Comparison of ENCODE assay signal across 19 cellular contexts in genomic region chr9:21502586-21502985, GRCh38. TPM values are rescaled to one million over a fixed set of nuclear protein-coding genes. Genes with fewer than 3 reads are reported as not detected.
A peak's percentile ranks its signal among the peaks of the same experiment; 100 is the strongest.
DNase-seq lines count a peak whose midpoint lies in the region; ATAC-seq, FAIRE-seq and TF ChIP-seq lines count a peak whose summit lies in the region.
"Had no signal": no experiment of that assay in that cellular context is flagged by ENCODE, and none has a peak within 500 bp of the region (broad histone marks: within the 10 kb centered on the region; RNA-seq: fewer than 3 reads in every experiment).

No MANE protein-coding gene starts in this region.

- H3K79me2 ChIP-seq in ACC112 (ENCODE audit: control insufficient read depth, insufficient read depth, low read length, unreplicated experiment) (peaks cover 78% of the 10 kb centered on the region), astrocyte (ENCODE audit: insufficient read depth, low read length) (peaks cover 70% of the 10 kb centered on the region)

- H3K36me3 Mint-ChIP-seq in HFFc6 (ENCODE audit: low read depth) = peaks cover 10% of the 10 kb centered on the region; the same call in 1 of the 2 replicates
- H3K36me3 Mint-ChIP-seq in astrocyte (ENCODE audit: low read depth, unreplicated experiment) = no peaks in the 10 kb centered on the region
- no peaks in the 10 kb centered on the region for H3K36me3 Mint-ChIP-seq in endothelial cell (ENCODE audit: low read depth, unreplicated experiment)

- H2AFZ ChIP-seq in ACC112 (ENCODE audit: low read length, unreplicated experiment) (no peak overlapping the region), astrocyte (ENCODE audit: low read depth, low read length) (no peak overlapping the region)

- H4K20me1 ChIP-seq in astrocyte (ENCODE audit: insufficient read depth, low read length) = peaks cover 35% of the 10 kb centered on the region

- no peaks in the 10 kb centered on the region for H3K9me3 Mint-ChIP-seq in HFFc6
- H3K9me3 Mint-ChIP-seq in astrocyte (ENCODE audit: unreplicated experiment) = no peaks in the 10 kb centered on the region
- no peaks in the 10 kb centered on the region for H3K9me3 Mint-ChIP-seq in endothelial cell (ENCODE audit: unreplicated experiment)
- H3K9me3 Mint-ChIP-seq: CD4-positive, alpha-beta T cell had no signal

- H3K36me3 ChIP-seq in ACC112 (ENCODE audit: insufficient read depth, low read length) (no peaks in the 10 kb centered on the region), astrocyte (ENCODE audit: insufficient read depth, low read length) (no peaks in the 10 kb centered on the region)
- H3K36me3 ChIP-seq: BE2C, HAP-1 had no signal

- H3K4me2 ChIP-seq in astrocyte (ENCODE audit: low read length) = no peak overlapping the region

- no peak overlapping the region for H3K4me3 ChIP-seq in ACC112 (ENCODE audit: low read depth, low read length)
- no peak overlapping the region for H3K4me3 ChIP-seq in astrocyte (ENCODE audit: insufficient read depth, low read depth, low read length)
- H3K4me3 ChIP-seq: HAP-1 had no signal

- H3K9me3 ChIP-seq in astrocyte (ENCODE audit: insufficient read depth, low read depth, low read length) = no peaks in the 10 kb centered on the region
- H3K9me3 ChIP-seq: BE2C, Caco-2, HAP-1 had no signal

- DNase-seq in HFFc6 (no peak), astrocyte (ENCODE audit: low read depth) (no peak), endothelial cell (ENCODE audit: low spot score) (no peak), NCI-H345 treated with DMSO at 0.1 percent for 48 hours (lab: John Stamatoyannopoulos, UW; ENCODE audit: unreplicated experiment) (no peak)
- no peak for DNase-seq in NK-92 treated with Interleukin-12 subunit alpha and Interleukin-12 subunit beta, amount 100 ng/mL, for 24 hours (lab: John Stamatoyannopoulos, UW)
- DNase-seq: 8988T; ACHN; BE2C; Caco-2; CD4-positive, alpha-beta T cell; GDM1 had no signal

- H3K27ac ChIP-seq in ACC112 (ENCODE audit: low read depth, low read length) = peak overlapping the region; percentile 7; the same call in 1 of the 2 replicates
- no peak overlapping the region for H3K27ac ChIP-seq in astrocyte (ENCODE audit: low read depth, low read length)
- H3K27ac ChIP-seq: C4-2B had no signal

- H3K4me1 Mint-ChIP-seq in HFFc6 (ENCODE audit: low read depth) (peaks cover 41% of the 10 kb centered on the region; the same call in 1 of the 2 replicates), astrocyte (ENCODE audit: low read depth, unreplicated experiment) (peaks cover 11% of the 10 kb centered on the region), endothelial cell (ENCODE audit: unreplicated experiment) (no peaks in the 10 kb centered on the region)

- peak; percentile 55 for FAIRE-seq in astrocyte (lab: Jason Lieb, UNC)
- FAIRE-seq: D721Med, GM12892, GM18507 had no signal

- peaks cover 64% of the 10 kb centered on the region for H3K4me1 ChIP-seq in ACC112 (ENCODE audit: control insufficient read depth, insufficient read depth, low read length, unreplicated experiment)
- H3K4me1 ChIP-seq in astrocyte (ENCODE audit: insufficient read depth, low read length) = peaks cover 28% of the 10 kb centered on the region
- H3K4me1 ChIP-seq: BE2C, HAP-1 had no signal

- ATAC-seq in GM18517 (IDR thresholded peaks at IDR 0.05; ENCODE audit: unreplicated experiment) = no peak

- no peaks in the 10 kb centered on the region for H3K27me3 ChIP-seq in ACC112 (ENCODE audit: insufficient read depth, low read length)
- no peaks in the 10 kb centered on the region for H3K27me3 ChIP-seq in astrocyte (ENCODE audit: insufficient read depth, low read length)
- H3K27me3 ChIP-seq: BE2C had no signal

- H3K27me3 Mint-ChIP-seq in HFFc6 (ENCODE audit: insufficient read depth) (no peaks in the 10 kb centered on the region), astrocyte (ENCODE audit: low read depth, unreplicated experiment) (no peaks in the 10 kb centered on the region), endothelial cell (ENCODE audit: unreplicated experiment) (no peaks in the 10 kb centered on the region)
- H3K27me3 Mint-ChIP-seq: CD4-positive, alpha-beta T cell had no signal

- H3K27ac Mint-ChIP-seq in HFFc6 (peak overlapping the region; percentile 37), astrocyte (ENCODE audit: unreplicated experiment) (no peak overlapping the region), endothelial cell (ENCODE audit: unreplicated experiment) (no peak overlapping the region)
- H3K27ac Mint-ChIP-seq: CD4-positive, alpha-beta T cell had no signal

- H3K4me3 Mint-ChIP-seq in HFFc6 = no peak overlapping the region
- H3K4me3 Mint-ChIP-seq in astrocyte (ENCODE audit: unreplicated experiment) = no peak overlapping the region
- H3K4me3 Mint-ChIP-seq in endothelial cell (ENCODE audit: unreplicated experiment) = no peak overlapping the region
- H3K4me3 Mint-ChIP-seq: CD4-positive, alpha-beta T cell had no signal

- H3K9ac ChIP-seq in astrocyte (ENCODE audit: low read length) = no peak overlapping the region

- no peak for TF ChIP-seq CTCF in HFFc6 (IDR thresholded peaks at IDR 0.05)
- no peak for TF ChIP-seq CTCF in astrocyte (IDR thresholded peaks at IDR 0.05; ENCODE audit: insufficient read depth, low read depth, low read length)
- TF ChIP-seq CTCF in endothelial cell (IDR thresholded peaks at IDR 0.05; ENCODE audit: unreplicated experiment) = no peak

RNA-seq across cellular contexts. Expression of gene IFNE, which starts 20.5 kb away (rescaled TPM):
- total RNA-seq in HFFc6 (2021; fragmentation: NEBNext Ultra II Directional; extraction: Animal tissue kit (Norgen Biotek cat#: 25700)) = 1 to 10 TPM in 3 of 6 experiments, under 1 TPM in 3; 0.74 to 2.3 (median 0.93) TPM
- total RNA-seq in astrocyte = 0.26 and 0.57 TPM in 2 replicates
- not detected for total RNA-seq in endothelial cell (ENCODE audit: unreplicated experiment)
- total RNA-seq: CD4-positive, alpha-beta T cell; H4 had no signal
